In genomic region chr14:42293180-42293579, GRCh38 we compare ENCODE assay signal across 1 cellular context.
TF ChIP-seq lines count a peak whose summit lies in the region.

No MANE protein-coding gene starts in this region.

TF ChIP-seq in HepG2, 621 proteins besides CTCF, POLR2A, EP300 and RAD21 (continued from another document):
- TF ChIP-seq MAFK (conservative IDR thresholded peaks at IDR 0.05 in 1 of 2, IDR thresholded peaks at IDR 0.05 in 1 of 2; ENCODE audit: low read length in 2 of 2): peak; percentile 58 to 73; a peak in 3 of 4 replicates
